Comparison of ENCODE assay signal across 26 cellular contexts in the genomic region with DNA sequence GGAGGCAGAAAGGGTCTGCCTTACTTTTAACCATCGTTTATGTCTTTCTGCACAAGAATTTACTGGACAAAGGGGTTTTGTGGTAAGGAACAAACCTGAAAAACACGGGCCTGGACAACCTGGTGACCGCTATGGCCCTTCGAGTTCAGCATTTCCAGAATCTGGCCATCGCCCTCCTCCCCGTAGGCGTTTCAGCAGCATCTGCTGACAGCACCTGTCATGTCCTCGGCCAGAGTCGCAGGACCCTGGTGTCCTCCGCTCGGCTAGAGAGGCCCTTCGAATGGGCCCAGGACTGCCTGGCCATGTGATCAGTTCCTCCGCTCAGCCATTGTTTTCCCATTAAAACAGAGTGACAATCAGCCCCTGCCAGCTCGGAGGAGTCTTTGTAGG.
"Had no signal": no experiment of that assay in that cellular context is flagged by ENCODE, and none has a peak within 500 bp of the region (broad histone marks: within the 10 kb centered on the region; RNA-seq: fewer than 3 reads in every experiment).

No MANE protein-coding gene starts in this region.

- ATAC-seq: left lobe of liver, mucosa of descending colon had no signal

- H3K36me3 Mint-ChIP-seq: immature natural killer cell; memory B cell; naive B cell; natural killer cell treated with Interleukin-12 subunit alpha and Interleukin-12 subunit beta and Interleukin-15 and Interleukin-18, amount 100 ng/mL, for 72 hours had no signal

- H3K27ac Mint-ChIP-seq: immature natural killer cell; memory B cell; mesothelial cell of epicardium; natural killer cell treated with Interleukin-12 subunit alpha and Interleukin-12 subunit beta and Interleukin-15 and Interleukin-18, amount 100 ng/mL, for 72 hours had no signal

- H3K27me3 ChIP-seq: dorsolateral prefrontal cortex, tibial artery, upper lobe of left lung, vagina had no signal

- H3K27ac ChIP-seq: prostate gland, skin epidermis, stomach, tibial artery, upper lobe of left lung, vagina had no signal

- H3K9me3 ChIP-seq: mucosa of descending colon, prostate gland, stomach, tibial artery, upper lobe of left lung, vagina had no signal

- H3K4me3 ChIP-seq: dorsolateral prefrontal cortex, lung, mucosa of descending colon, prostate gland, skin epidermis, stomach, tibial artery, upper lobe of left lung, vagina had no signal

- H3K36me3 ChIP-seq: prostate gland had no signal

- H3K4me3 Mint-ChIP-seq: immature natural killer cell; memory B cell; mesothelial cell of epicardium; natural killer cell treated with Interleukin-12 subunit alpha and Interleukin-12 subunit beta and Interleukin-15 and Interleukin-18, amount 100 ng/mL, for 72 hours; neural crest cell had no signal

- H3K9me3 Mint-ChIP-seq: natural killer cell treated with Interleukin-12 subunit alpha and Interleukin-12 subunit beta and Interleukin-15 and Interleukin-18, amount 100 ng/mL, for 72 hours; neural crest cell had no signal

- H3K4me1 ChIP-seq: prostate gland, tibial artery, upper lobe of left lung, vagina had no signal

- H3K4me1 Mint-ChIP-seq: immature natural killer cell, memory B cell, naive B cell, neural crest cell had no signal

- FAIRE-seq: frontal cortex, keratinocyte had no signal

- DNase-seq: effector CD4-positive, alpha-beta T cell; hypothalamus; immature natural killer cell; mucosa of descending colon; naive B cell; nucleus accumbens; right cardiac atrium; stimulated activated CD4-positive, alpha-beta T cell treated with anti-CD3 and anti-CD28 coated beads, Interleukin-15, amount 100 ng/mL, for 24 hours; stimulated activated CD4-positive, alpha-beta T cell treated with anti-CD3 and anti-CD28 coated beads, Interleukin-4, amount 100 ng/mL, for 1 hour; stimulated activated CD8-positive, alpha-beta memory T cell treated with anti-CD3 and anti-CD28 coated beads, Interleukin-4, amount 100 ng/mL, for 48 hours; stimulated activated naive CD4-positive, alpha-beta T cell treated with Interleukin-2 at 50 U/mL for 16 hours; stomach had no signal
